Comparison of ENCODE assay signal across 13 cellular contexts in genomic region chrX:71667328-71668247, GRCh38.
"Had no signal": no experiment of that assay in that cellular context is flagged by ENCODE, and none has a peak within 500 bp of the region (broad histone marks: within the 10 kb centered on the region; RNA-seq: fewer than 3 reads in every experiment).

Gene LOC101059915, plus strand, starts transcription at chrX:71667546.

- H3K27me3 ChIP-seq: adrenal gland, cardiac muscle cell, left lung, thyroid gland, uterus had no signal

- H3K4me3 ChIP-seq: adrenal gland, cardiac muscle cell, dorsolateral prefrontal cortex, left lung, mucosa of descending colon, thyroid gland, uterus had no signal

- H3K36me3 ChIP-seq: adrenal gland, cardiac muscle cell, left lung, thyroid gland, uterus had no signal

- DNase-seq: activated CD4-positive, alpha-beta T cell treated with anti-CD3 and anti-CD28 coated beads, Interleukin-2, amount 50 U/mL, for 48 hours; activated effector memory CD4-positive, alpha-beta T cell treated with anti-CD3 and anti-CD28 coated beads, Interleukin-2, amount 50 U/mL, for 16 hours; activated T-cell treated with anti-CD3 and anti-CD28 coated beads, Interleukin-2, amount 50 U/mL, for 4 hours; adrenal gland; naive thymus-derived CD8-positive, alpha-beta T cell; retina; T1000; thyroid gland had no signal
